In genomic region chr1:203328714-203329122, GRCh38 we compare ENCODE assay signal across 9 cellular contexts. TPM values are rescaled to one million over a fixed set of nuclear protein-coding genes. Genes with fewer than 3 reads are reported as not detected.
DNase-seq lines count a peak whose midpoint lies in the region; ATAC-seq and TF ChIP-seq lines count a peak whose summit lies in the region.
"Had no signal": no experiment of that assay in that cellular context is flagged by ENCODE, and none has a peak within 500 bp of the region (broad histone marks: within the 10 kb centered on the region; RNA-seq: fewer than 3 reads in every experiment).

No MANE protein-coding gene starts in this region.

- H3K9me3 Mint-ChIP-seq in activated CD4-positive, alpha-beta T cell treated with anti-CD3 and anti-CD28 coated beads for 36 hours (ENCODE audit: low read depth) = no peaks in the 10 kb centered on the region
- H3K9me3 Mint-ChIP-seq in stimulated activated memory B cell treated with anti-CD40 and anti-IgM and Interleukin-4, amounts not matched to agents 10 μg/mL and 1 μg/mL and 100 μg/mL, for 72 hours = no peaks in the 10 kb centered on the region

- H3K27ac Mint-ChIP-seq in activated CD4-positive, alpha-beta T cell treated with anti-CD3 and anti-CD28 coated beads for 36 hours = peak overlapping the region; percentile 96
- H3K27ac Mint-ChIP-seq in stimulated activated memory B cell treated with anti-CD40 and anti-IgM and Interleukin-4, amounts not matched to agents 10 μg/mL and 1 μg/mL and 100 μg/mL, for 72 hours = peak overlapping the region; percentile 93

- CTCF ChIA-PET in activated CD4-positive, alpha-beta T cell treated with anti-CD3 and anti-CD28 coated beads for 36 hours (lab: Charles Lee) = interaction anchor here (3.4 to 19.2 kb wide), 5 partner anchors 10 to 61 kb away, joined by 25 to 710 read pairs (median 154); no protein-coding TSS in a partner anchor

- in situ Hi-C loops in GM13977 (cut with MboI; ENCODE audit: low pct_unique_long_range_greater_than_20kb, low sequenced_read_pairs, unreplicated experiment) = no loop called here

- peak overlapping the region in 46 of 59 donors; percentile 13 to 100 (median 95) for H3K27ac ChIP-seq in dorsolateral prefrontal cortex

- H3K36me3 Mint-ChIP-seq in activated CD4-positive, alpha-beta T cell treated with anti-CD3 and anti-CD28 coated beads for 36 hours (ENCODE audit: low read depth) = no peaks in the 10 kb centered on the region
- no peaks in the 10 kb centered on the region for H3K36me3 Mint-ChIP-seq in stimulated activated memory B cell treated with anti-CD40 and anti-IgM and Interleukin-4, amounts not matched to agents 10 μg/mL and 1 μg/mL and 100 μg/mL, for 72 hours

- no peaks in the 10 kb centered on the region for H3K27me3 ChIP-seq in dorsolateral prefrontal cortex

- peak in 1 of 56 donors; percentile 4 for TF ChIP-seq CTCF in dorsolateral prefrontal cortex (IDR thresholded peaks at IDR 0.05 in 54 of 56, conservative IDR thresholded peaks at IDR 0.05 in 2 of 56; ENCODE audit: low read depth in 1 of 56, partially characterized antibody in 56 of 56)
- TF ChIP-seq CTCF in GM13977 (IDR thresholded peaks at IDR 0.05; ENCODE audit: extremely low read depth, insufficient read depth, missing control alignments) = no peak

- DNase-seq in activated CD4-positive, alpha-beta T cell treated with anti-CD3 and anti-CD28 coated beads for 36 hours = no peak
- no peak for DNase-seq in activated CD4-positive, alpha-beta T cell treated with anti-CD3 and anti-CD28 coated beads, Interleukin-2, amount 50 U/mL, for 4 hours
- DNase-seq in NCI-H2227 (lab: John Stamatoyannopoulos, UW; ENCODE audit: unreplicated experiment) (peak; percentile 76), dorsolateral prefrontal cortex (no peak), GDM1 (lab: John Stamatoyannopoulos, UW) (no peak), GM13977 (ENCODE audit: low spot score) (no peak)
- DNase-seq: stimulated activated CD4-positive, alpha-beta T cell treated with anti-CD3 and anti-CD28 coated beads, Interleukin-2, amount 100 ng/mL, for 24 hours had no signal

- H3K27me3 Mint-ChIP-seq in activated CD4-positive, alpha-beta T cell treated with anti-CD3 and anti-CD28 coated beads for 36 hours = no peaks in the 10 kb centered on the region
- no peaks in the 10 kb centered on the region for H3K27me3 Mint-ChIP-seq in stimulated activated memory B cell treated with anti-CD40 and anti-IgM and Interleukin-4, amounts not matched to agents 10 μg/mL and 1 μg/mL and 100 μg/mL, for 72 hours

- no peak for ATAC-seq in activated CD4-positive, alpha-beta T cell treated with anti-CD3 and anti-CD28 coated beads for 36 hours
- no peak for ATAC-seq in stimulated activated memory B cell treated with anti-CD40 and anti-IgM and Interleukin-4, amounts not matched to agents 10 μg/mL and 1 μg/mL and 100 μg/mL, for 72 hours
- no peak for ATAC-seq in HG02642 (IDR thresholded peaks at IDR 0.05; ENCODE audit: poor library complexity, unreplicated experiment)

- no peak overlapping the region for H3K4me3 ChIP-seq in dorsolateral prefrontal cortex

- POLR2A ChIA-PET in activated CD4-positive, alpha-beta T cell treated with anti-CD3 and anti-CD28 coated beads for 36 hours (lab: Charles Lee) = interaction anchor here (2.6 kb wide), 1 partner anchor 39 kb away, joined by 16 read pairs; no protein-coding TSS in a partner anchor

- no peak overlapping the region for H3K4me3 Mint-ChIP-seq in activated CD4-positive, alpha-beta T cell treated with anti-CD3 and anti-CD28 coated beads for 36 hours
- no peak overlapping the region for H3K4me3 Mint-ChIP-seq in stimulated activated memory B cell treated with anti-CD40 and anti-IgM and Interleukin-4, amounts not matched to agents 10 μg/mL and 1 μg/mL and 100 μg/mL, for 72 hours

- intact Hi-C loops in activated CD4-positive, alpha-beta T cell treated with anti-CD3 and anti-CD28 coated beads for 36 hours (cut with DNase I, micrococcal nuclease) = loop anchor here in 1 of 2 experiments (5.0 to 10.0 kb wide), 9 partner anchors 299 to 1956 kb away; partner anchors contain the start of genes ADIPOR1, ATP2B4, KDM5B and LAX1
- intact Hi-C loops in dorsolateral prefrontal cortex (cut with DNase I) = no loop called here

- H3K4me1 Mint-ChIP-seq in activated CD4-positive, alpha-beta T cell treated with anti-CD3 and anti-CD28 coated beads for 36 hours = peaks cover 50% of the 10 kb centered on the region
- H3K4me1 Mint-ChIP-seq in stimulated activated memory B cell treated with anti-CD40 and anti-IgM and Interleukin-4, amounts not matched to agents 10 μg/mL and 1 μg/mL and 100 μg/mL, for 72 hours = peaks cover 57% of the 10 kb centered on the region

RNA-seq across cellular contexts. Expression of gene FMOD, which starts 22.2 kb away (rescaled TPM):
- total RNA-seq in activated CD4-positive, alpha-beta T cell treated with anti-CD3 and anti-CD28 coated beads for 36 hours = under 1 TPM; 0.87 to 0.98 TPM
- 10 to 100 TPM in 7 of 120 experiments, 1 to 10 TPM in 108, under 1 TPM in 5; 0.38 to 15.4 (median 2.9) TPM for total RNA-seq in dorsolateral prefrontal cortex

RNA-seq across cellular contexts. Expression of gene BTG2, which starts 23.4 kb away (rescaled TPM):
- total RNA-seq in activated CD4-positive, alpha-beta T cell treated with anti-CD3 and anti-CD28 coated beads for 36 hours = 100 to 1,000 TPM; 114 to 142 TPM
- total RNA-seq in dorsolateral prefrontal cortex = 100 to 1,000 TPM in 3 of 120 experiments, 10 to 100 TPM in 117; 21.2 to 122 (median 33.4) TPM
